Comparison of ENCODE assay signal across 1 cellular context in genomic region chr3:153350420-153350819, GRCh38.
TF ChIP-seq lines count a peak whose summit lies in the region.

No MANE protein-coding gene starts in this region.

TF ChIP-seq in HepG2, 621 proteins besides CTCF, POLR2A, EP300 and RAD21 (continued from another document):
- TF ChIP-seq CSRNP1 (CRISPR knock-in tag; IDR thresholded peaks at IDR 0.05), result no peak
